Comparison of ENCODE assay signal across 2 cellular contexts in genomic region chr12:40672650-40673319, GRCh38.
TF ChIP-seq lines count a peak whose summit lies in the region.

No MANE protein-coding gene starts in this region.

TF ChIP-seq in GM23338, 12 proteins besides CTCF, POLR2A, EP300 and RAD21 (continued from another document):
- no peak for TF ChIP-seq ZNF114 (CRISPR knock-in tag; IDR thresholded peaks at IDR 0.05)

TF ChIP-seq in H1, 55 proteins besides CTCF, POLR2A, EP300 and RAD21 (continued from another document):
- TF ChIP-seq, protein P1, sequence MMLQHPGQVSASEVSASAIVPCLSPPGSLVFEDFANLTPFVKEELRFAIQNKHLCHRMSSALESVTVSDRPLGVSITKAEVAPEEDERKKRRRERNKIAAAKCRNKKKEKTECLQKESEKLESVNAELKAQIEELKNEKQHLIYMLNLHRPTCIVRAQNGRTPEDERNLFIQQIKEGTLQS (IDR thresholded peaks at IDR 0.05; ENCODE audit: insufficient read depth, low read depth, low read length), result no peak
- TF ChIP-seq SAP30 (IDR thresholded peaks at IDR 0.05; ENCODE audit: insufficient read depth, insufficient replicate concordance, low read length) (no peak), RBBP5 (IDR thresholded peaks at IDR 0.05; ENCODE audit: borderline replicate concordance, low read depth, low read length) (no peak), USF2 (IDR thresholded peaks at IDR 0.05; ENCODE audit: low read length) (no peak), CTBP2 (IDR thresholded peaks at IDR 0.05; ENCODE audit: borderline replicate concordance, insufficient read depth, insufficient read length, low read length) (no peak)
